ENCODE assay signal across 21 cellular contexts in genomic region chrY:19410980-19411766, GRCh38.
"Had no signal": no experiment of that assay in that cellular context is flagged by ENCODE, and none has a peak within 500 bp of the region (broad histone marks: within the 10 kb centered on the region; RNA-seq: fewer than 3 reads in every experiment).

No MANE protein-coding gene starts in this region.

- H3K9me3 Mint-ChIP-seq: activated CD4-positive, alpha-beta T cell treated with anti-CD3 and anti-CD28 coated beads, Interleukin-2, amount 10 ng/mL, durations not matched to agents 24 days and 14 days; activated CD8-positive, alpha-beta T cell treated with anti-CD3 and anti-CD28 coated beads for 36 hours; activated naive CD8-positive, alpha-beta T cell treated with anti-CD3 and anti-CD28 coated beads, Interleukin-2, amount 10 ng/mL, durations not matched to agents 7 days and 5 days; activated T-cell treated with anti-CD3 and anti-CD28 coated beads, Interleukin-2, amount 50 U/mL, for 24 hours; activated T-helper 2 cell treated with anti-CD3 and anti-CD28 coated beads, Interferon-gamma antibody, Interleukin-2, Interleukin-4, amounts not matched to agents 10 μg/mL and 5 μg/mL and 100 μg/mL, durations not matched to agents 14 hours and 24 hours and 36 hours; naive B cell; neural crest cell had no signal

- H3K27ac Mint-ChIP-seq: activated CD4-positive, alpha-beta T cell treated with anti-CD3 and anti-CD28 coated beads, Interleukin-2, amount 10 ng/mL, durations not matched to agents 24 days and 14 days; activated CD8-positive, alpha-beta T cell treated with anti-CD3 and anti-CD28 coated beads for 36 hours; activated T-cell treated with anti-CD3 and anti-CD28 coated beads, Interleukin-2, amount 50 U/mL, for 24 hours; activated T-helper 2 cell treated with anti-CD3 and anti-CD28 coated beads, Interferon-gamma antibody, Interleukin-2, Interleukin-4, amounts not matched to agents 10 μg/mL and 5 μg/mL and 100 μg/mL, durations not matched to agents 14 hours and 24 hours and 36 hours; naive B cell had no signal

- H3K27ac ChIP-seq: left ventricle myocardium inferior, right atrium auricular region, skin epidermis, thoracic aorta, upper lobe of left lung had no signal

- H3K4me1 ChIP-seq: left ventricle myocardium inferior, right atrium auricular region, upper lobe of left lung had no signal

- DNase-seq: activated CD4-positive, alpha-beta T cell treated with anti-CD3 and anti-CD28 coated beads, Interleukin-2, amount 10 ng/mL, durations not matched to agents 24 days and 14 days; activated CD4-positive, CD25-positive, alpha-beta regulatory T cell; activated CD8-positive, alpha-beta T cell treated with anti-CD3 and anti-CD28 coated beads for 36 hours; activated naive CD4-positive, alpha-beta T cell treated with Interleukin-2 at 50 U/mL for 16 hours; activated naive CD8-positive, alpha-beta T cell treated with anti-CD3 and anti-CD28 coated beads, Interleukin-2, amount 10 ng/mL, durations not matched to agents 7 days and 5 days; activated T-cell treated with anti-CD3 and anti-CD28 coated beads, Interleukin-2, amount 50 U/mL, for 24 hours; amygdala; dermis blood vessel endothelial cell; effector memory CD4-positive, alpha-beta T cell; foreskin fibroblast; head of caudate nucleus; left ventricle myocardium inferior; naive B cell; T-helper 1 cell; T-helper 9 cell; upper lobe of left lung had no signal

- H3K9me3 ChIP-seq: left ventricle myocardium inferior, right atrium auricular region, thoracic aorta, upper lobe of left lung had no signal

- ATAC-seq: activated CD8-positive, alpha-beta T cell treated with anti-CD3 and anti-CD28 coated beads for 36 hours had no signal

- H3K4me1 Mint-ChIP-seq: activated CD4-positive, alpha-beta T cell treated with anti-CD3 and anti-CD28 coated beads, Interleukin-2, amount 10 ng/mL, durations not matched to agents 24 days and 14 days; naive B cell; neural crest cell had no signal

- H3K4me3 ChIP-seq: left ventricle myocardium inferior, right atrium auricular region, skin epidermis, thoracic aorta, upper lobe of left lung had no signal

- H3K27me3 Mint-ChIP-seq: activated CD4-positive, alpha-beta T cell treated with anti-CD3 and anti-CD28 coated beads, Interleukin-2, amount 10 ng/mL, durations not matched to agents 24 days and 14 days; activated CD8-positive, alpha-beta T cell treated with anti-CD3 and anti-CD28 coated beads for 36 hours; activated naive CD8-positive, alpha-beta T cell treated with anti-CD3 and anti-CD28 coated beads, Interleukin-2, amount 10 ng/mL, durations not matched to agents 7 days and 5 days; activated T-cell treated with anti-CD3 and anti-CD28 coated beads, Interleukin-2, amount 50 U/mL, for 24 hours; naive B cell had no signal

- H3K4me3 Mint-ChIP-seq: activated CD4-positive, alpha-beta T cell treated with anti-CD3 and anti-CD28 coated beads, Interleukin-2, amount 10 ng/mL, durations not matched to agents 24 days and 14 days; activated CD8-positive, alpha-beta T cell treated with anti-CD3 and anti-CD28 coated beads for 36 hours; activated naive CD8-positive, alpha-beta T cell treated with anti-CD3 and anti-CD28 coated beads, Interleukin-2, amount 10 ng/mL, durations not matched to agents 7 days and 5 days; activated T-cell treated with anti-CD3 and anti-CD28 coated beads, Interleukin-2, amount 50 U/mL, for 24 hours; naive B cell; neural crest cell had no signal

- H3K27me3 ChIP-seq: right atrium auricular region, upper lobe of left lung had no signal

- H3K36me3 Mint-ChIP-seq: activated naive CD8-positive, alpha-beta T cell treated with anti-CD3 and anti-CD28 coated beads, Interleukin-2, amount 10 ng/mL, durations not matched to agents 7 days and 5 days; naive B cell had no signal

- H3K36me3 ChIP-seq: left ventricle myocardium inferior, right atrium auricular region, thoracic aorta, upper lobe of left lung had no signal
